16 cellular contexts compared by ENCODE assay signal in the genomic region with DNA sequence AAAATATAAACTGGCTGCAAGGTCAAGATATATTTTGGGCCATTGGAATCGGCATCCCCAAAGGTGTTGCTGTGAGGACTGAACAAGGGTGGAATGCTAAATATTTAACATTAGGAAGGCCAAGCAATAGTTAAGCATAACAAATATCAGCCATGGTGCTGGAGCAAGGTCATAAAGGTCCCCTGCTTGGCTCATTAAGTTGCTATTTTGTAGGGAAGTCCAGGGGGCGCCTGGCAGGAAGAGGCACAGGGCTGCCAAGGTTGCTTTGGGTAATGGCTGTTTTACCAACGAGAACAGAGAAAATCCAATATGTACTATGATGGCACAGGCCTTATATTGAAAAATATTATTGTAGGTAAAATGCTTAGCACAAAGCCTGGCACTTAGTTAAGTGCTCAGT.
DNase-seq lines count a peak whose midpoint lies in the region; ATAC-seq, FAIRE-seq and TF ChIP-seq lines count a peak whose summit lies in the region.
"Had no signal": no experiment of that assay in that cellular context is flagged by ENCODE, and none has a peak within 500 bp of the region (broad histone marks: within the 10 kb centered on the region; RNA-seq: fewer than 3 reads in every experiment).

No MANE protein-coding gene starts in this region.

- no peak for TF ChIP-seq RAD21 in HepG2 (CRISPR knock-in tag; IDR thresholded peaks at IDR 0.05)

- BruUV-seq in HepG2 (replicated peaks; lab: Mats Ljungman, UMichigan): no TSS peak

- CTCF ChIA-PET in HepG2 (lab: Yijun Ruan, JAX; ENCODE audit: low intra/inter-chr PET ratio, low total read pairs): no interaction called here

- no peak for TF ChIP-seq EP300 in HepG2 (IDR thresholded peaks at IDR 0.05; ENCODE audit: low read depth in 2 of 2, low read length in 2 of 2)
- TF ChIP-seq EP300 in HepG2 (CRISPR knock-in tag; IDR thresholded peaks at IDR 0.05; ENCODE audit: borderline replicate concordance): no peak

- H3K79me2 ChIP-seq in HepG2 (ENCODE audit: insufficient read depth, low read length): no peaks in the 10 kb centered on the region

- TF ChIP-seq POLR2A in HepG2 (IDR thresholded peaks at IDR 0.05; ENCODE audit: insufficient read depth in 1 of 2, low read depth in 2 of 2, low read length in 2 of 2) (no peak), right lobe of liver (IDR thresholded peaks at IDR 0.05) (no peak)

- no peak for FAIRE-seq in HepG2 (lab: Jason Lieb, UNC)

- H3K4me2 ChIP-seq in HepG2 (ENCODE audit: low read depth, low read length): no peak overlapping the region

- no peaks in the 10 kb centered on the region for H3K27me3 ChIP-seq in HepG2 (ENCODE audit: control insufficient read depth in 1 of 2, insufficient read depth in 2 of 2, low read length in 2 of 2)
- H3K27me3 ChIP-seq in right lobe of liver: no peaks in the 10 kb centered on the region

- peaks cover 37% of the 10 kb centered on the region for H3K4me1 Mint-ChIP-seq in dendritic cell treated with granulocyte-macrophage colony-stimulating factor and Interleukin-4, amounts not matched to agents 40 ng/mL and 50 ng/mL, for 4 days (ENCODE audit: low read depth)
- peaks cover 14 to 32% of the 10 kb centered on the region in 2 donors for H3K4me1 Mint-ChIP-seq in stimulated activated naive B cell treated with anti-CD40 and anti-IgM and Interleukin-4, amounts not matched to agents 10 μg/mL and 1 μg/mL and 100 μg/mL, for 72 hours
- no peaks in the 10 kb centered on the region for H3K4me1 Mint-ChIP-seq in effector memory CD8-positive, alpha-beta T cell (ENCODE audit: low read depth in 2 of 2)
- H3K4me1 Mint-ChIP-seq: CD8-positive, alpha-beta memory T cell had no signal

- POLR2A ChIA-PET in HepG2 (lab: Yijun Ruan, JAX): no interaction called here

- in situ Hi-C loops in HepG2 (cut with HindIII; ENCODE audit: extremely low pct_ligation_motif_present, low pct_unique_long_range_greater_than_20kb): no loop called here

- TF ChIP-seq CTCF in HepG2 (CRISPR knock-in tag; IDR thresholded peaks at IDR 0.05) (0 out of 2 replicates have a peak, but pooled peaks have one; percentile 3), right lobe of liver (IDR thresholded peaks at IDR 0.05) (no peak)

- peaks cover 8% of the 10 kb centered on the region for H3K4me1 ChIP-seq in HepG2 (ENCODE audit: insufficient read depth, low read length)
- H3K4me1 ChIP-seq in right lobe of liver: no peaks in the 10 kb centered on the region

- H3K4me3 ChIP-seq in HepG2 (replicated peaks in 1 of 3; ENCODE audit: insufficient read depth in 1 of 3, low read depth in 2 of 3, low read length in 3 of 3) (no peak overlapping the region), right lobe of liver (no peak overlapping the region)
- H3K4me3 ChIP-seq: GM23248 had no signal

- H3K9me3 Mint-ChIP-seq in dendritic cell treated with granulocyte-macrophage colony-stimulating factor and Interleukin-4, amounts not matched to agents 40 ng/mL and 50 ng/mL, for 4 days: peaks cover 35% of the 10 kb centered on the region
- H3K9me3 Mint-ChIP-seq in stimulated activated naive B cell treated with anti-CD40 and anti-IgM and Interleukin-4, amounts not matched to agents 10 μg/mL and 1 μg/mL and 100 μg/mL, for 72 hours: peaks cover 11 to 20% of the 10 kb centered on the region in 2 donors
- peaks cover 0 to 6% of the 10 kb centered on the region in 2 donors for H3K9me3 Mint-ChIP-seq in effector memory CD8-positive, alpha-beta T cell

- H4K20me1 ChIP-seq in HepG2 (ENCODE audit: insufficient read depth, low read length): no peaks in the 10 kb centered on the region

- WGBS in HepG2 (ENCODE audit: low lambda C conversion rate): 15% methylated on average over 3 of the region's 3 CpGs
- WGBS in right lobe of liver (ENCODE audit: insufficient coverage, low coverage, low lambda C conversion rate, missing lambda C conversion rate): 64% methylated on average over 3 of the region's 3 CpGs

- no peaks in the 10 kb centered on the region for H3K27me3 Mint-ChIP-seq in dendritic cell treated with granulocyte-macrophage colony-stimulating factor and Interleukin-4, amounts not matched to agents 40 ng/mL and 50 ng/mL, for 4 days
- H3K27me3 Mint-ChIP-seq in stimulated activated naive B cell treated with anti-CD40 and anti-IgM and Interleukin-4, amounts not matched to agents 10 μg/mL and 1 μg/mL and 100 μg/mL, for 72 hours: no peaks in the 10 kb centered on the region
- H3K27me3 Mint-ChIP-seq in effector memory CD8-positive, alpha-beta T cell: peaks cover 0 to 8% of the 10 kb centered on the region in 2 donors
- H3K27me3 Mint-ChIP-seq: CD8-positive, alpha-beta memory T cell had no signal

- no peak; the same call in 2 of the 3 replicates for ATAC-seq in HepG2
- no peak for ATAC-seq in right lobe of liver
- ATAC-seq in stimulated activated naive B cell treated with anti-CD40 and anti-IgM and Interleukin-4, amounts not matched to agents 10 μg/mL and 1 μg/mL and 100 μg/mL, for 72 hours (replicated peaks): no peak
- no peak for ATAC-seq in effector memory CD8-positive, alpha-beta T cell (replicated peaks)

- H3K9ac ChIP-seq in HepG2 (ENCODE audit: insufficient read depth, low read depth, low read length): no peak overlapping the region
- H3K9ac ChIP-seq: GM23248 had no signal

- H3K27ac ChIP-seq in HepG2 (ENCODE audit: extremely low read length, insufficient read depth, low read length) (no peak overlapping the region), right lobe of liver (no peak overlapping the region)
- H3K27ac ChIP-seq: 22Rv1, GM23248, HL-60 had no signal

- peak overlapping the region; percentile 88 for H3K27ac Mint-ChIP-seq in dendritic cell treated with granulocyte-macrophage colony-stimulating factor and Interleukin-4, amounts not matched to agents 40 ng/mL and 50 ng/mL, for 4 days
- peak overlapping the region; percentile 9 for H3K27ac Mint-ChIP-seq in stimulated activated naive B cell treated with anti-CD40 and anti-IgM and Interleukin-4, amounts not matched to agents 10 μg/mL and 1 μg/mL and 100 μg/mL, for 72 hours
- H3K27ac Mint-ChIP-seq in effector memory CD8-positive, alpha-beta T cell: no peak overlapping the region
- H3K27ac Mint-ChIP-seq: CD8-positive, alpha-beta memory T cell had no signal

- H2AFZ ChIP-seq in HepG2 (ENCODE audit: low read length): no peak overlapping the region
- H2AFZ ChIP-seq: GM23248 had no signal

- intact Hi-C loops in HepG2 (cut with micrococcal nuclease; ENCODE audit: unreplicated experiment) (no loop called here), right lobe of liver (cut with DNase I) (no loop called here)
- intact Hi-C loops in dendritic cell treated with granulocyte-macrophage colony-stimulating factor and Interleukin-4, amounts not matched to agents 40 ng/mL and 50 ng/mL, for 4 days (cut with micrococcal nuclease): loop anchor here (5.0 kb wide), 1 partner anchor 41 kb away; no protein-coding TSS in a partner anchor

- H3K9me3 ChIP-seq in HepG2 (ENCODE audit: low read length): peaks cover 4% of the 10 kb centered on the region; the same call in 1 of the 2 replicates
- H3K9me3 ChIP-seq in right lobe of liver: peaks cover 0 to 2% (median 0%) of the 10 kb centered on the region in 4 donors
- H3K9me3 ChIP-seq: Caco-2 had no signal

- no peak for DNase-seq in HepG2 (ENCODE audit: low spot score)
- DNase-seq in right lobe of liver: no peak
- peak; percentile 11 for DNase-seq in iPS-NIHi11 (ENCODE audit: low spot score)
- no peak for DNase-seq in stimulated activated naive B cell treated with anti-CD40 and anti-IgM and Interleukin-4, amounts not matched to agents 10 μg/mL and 1 μg/mL and 100 μg/mL, for 72 hours
- DNase-seq in stimulated activated naive CD4-positive, alpha-beta T cell (lab: John Stamatoyannopoulos, UW): no peak
- DNase-seq in effector memory CD8-positive, alpha-beta T cell: no peak
- DNase-seq in NCI-H446 treated with DMSO at 0.1 percent for 48 hours (lab: John Stamatoyannopoulos, UW): no peak
- DNase-seq: Caco-2; CD8-positive, alpha-beta memory T cell; DMS53; GF-D8; GM23248; HCEC 1CT had no signal

- H3K36me3 ChIP-seq in HepG2 (replicated peaks in 1 of 2; ENCODE audit: control insufficient read depth in 1 of 2, insufficient read depth in 2 of 2, low read length in 2 of 2) (no peaks in the 10 kb centered on the region), right lobe of liver (no peaks in the 10 kb centered on the region)

- H3K4me3 Mint-ChIP-seq in dendritic cell treated with granulocyte-macrophage colony-stimulating factor and Interleukin-4, amounts not matched to agents 40 ng/mL and 50 ng/mL, for 4 days: no peak overlapping the region
- no peak overlapping the region for H3K4me3 Mint-ChIP-seq in stimulated activated naive B cell treated with anti-CD40 and anti-IgM and Interleukin-4, amounts not matched to agents 10 μg/mL and 1 μg/mL and 100 μg/mL, for 72 hours
- H3K4me3 Mint-ChIP-seq in effector memory CD8-positive, alpha-beta T cell: no peak overlapping the region
- H3K4me3 Mint-ChIP-seq: CD8-positive, alpha-beta memory T cell had no signal

- H3K36me3 Mint-ChIP-seq in dendritic cell treated with granulocyte-macrophage colony-stimulating factor and Interleukin-4, amounts not matched to agents 40 ng/mL and 50 ng/mL, for 4 days (ENCODE audit: low read depth): peaks cover 44% of the 10 kb centered on the region
- H3K36me3 Mint-ChIP-seq in stimulated activated naive B cell treated with anti-CD40 and anti-IgM and Interleukin-4, amounts not matched to agents 10 μg/mL and 1 μg/mL and 100 μg/mL, for 72 hours: peaks cover 66 to 77% of the 10 kb centered on the region in 2 donors
- H3K36me3 Mint-ChIP-seq in effector memory CD8-positive, alpha-beta T cell (ENCODE audit: insufficient read depth): peaks cover 3% of the 10 kb centered on the region

TF ChIP-seq in HepG2, 621 proteins besides CTCF, POLR2A, EP300 and RAD21:
- no peak for TF ChIP-seq AKAP8 (CRISPR knock-in tag; IDR thresholded peaks at IDR 0.05)
- no peak for TF ChIP-seq RBM22 (optimal IDR thresholded peaks at IDR 0.05; ENCODE audit: low read length)
- TF ChIP-seq ZNF790 (CRISPR knock-in tag; IDR thresholded peaks at IDR 0.05; ENCODE audit: borderline replicate concordance): no peak

Comparison
In these comparisons a context has a peak if more than half of its experiments do, and no peak if none do; other contexts are left out.
1. H3K27ac Mint-ChIP-seq: peak in dendritic cell treated with granulocyte-macrophage colony-stimulating factor and Interleukin-4, amounts not matched to agents 40 ng/mL and 50 ng/mL, for 4 days (single experiment) and stimulated activated naive B cell treated with anti-CD40 and anti-IgM and Interleukin-4, amounts not matched to agents 10 μg/mL and 1 μg/mL and 100 μg/mL, for 72 hours (single experiment); none in effector memory CD8-positive, alpha-beta T cell (0 of 2).